ENCODE assay signal across 17 cellular contexts in the genomic region with DNA sequence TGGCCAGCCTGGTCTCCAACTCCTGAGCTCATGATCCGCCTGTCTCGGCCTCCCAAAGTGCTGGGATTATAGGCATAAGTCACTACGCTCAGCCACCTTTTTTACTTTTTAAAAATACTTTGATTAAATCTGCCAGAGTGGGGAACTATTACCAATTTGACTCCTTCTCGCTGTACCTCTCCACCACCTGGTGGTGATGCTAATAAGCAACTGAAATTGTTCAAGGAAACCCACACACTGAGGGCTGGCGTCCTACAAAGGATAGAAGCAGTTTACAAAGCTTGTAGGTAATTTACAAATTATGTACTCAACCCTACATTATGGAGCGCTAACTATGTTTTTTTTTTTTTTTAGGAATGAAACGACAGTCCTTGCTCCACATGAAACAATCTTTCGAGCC.
DNase-seq lines count a peak whose midpoint lies in the region; TF ChIP-seq lines count a peak whose summit lies in the region.
"Had no signal": no experiment of that assay in that cellular context is flagged by ENCODE, and none has a peak within 500 bp of the region (broad histone marks: within the 10 kb centered on the region; RNA-seq: fewer than 3 reads in every experiment).

No MANE protein-coding gene starts in this region.

- no peaks in the 10 kb centered on the region for H3K9me2 ChIP-seq in Loucy (replicated peaks; ENCODE audit: low read depth, low read length)

- no peak overlapping the region for H2AFZ ChIP-seq in Loucy (ENCODE audit: low read length)
- no peak overlapping the region for H2AFZ ChIP-seq in osteoblast (ENCODE audit: low read length)

- no peaks in the 10 kb centered on the region for H3K79me2 ChIP-seq in Loucy (ENCODE audit: insufficient read depth, low read length)
- H3K79me2 ChIP-seq in osteoblast (ENCODE audit: insufficient read depth, low read length), result no peaks in the 10 kb centered on the region

- H3K27ac ChIP-seq in osteoblast (ENCODE audit: low read depth, low read length), result no peak overlapping the region
- H3K27ac ChIP-seq: right atrium auricular region, stomach had no signal

- H3K4me3 ChIP-seq in Loucy (ENCODE audit: low read length, poor library complexity, severe bottlenecking) (no peak overlapping the region), cardiac fibroblast (replicated peaks in 1 of 2; ENCODE audit: low read depth in 2 of 2, low read length in 2 of 2) (no peak overlapping the region), osteoblast (ENCODE audit: insufficient read depth, low read length) (no peak overlapping the region)
- H3K4me3 ChIP-seq: right atrium auricular region, stomach had no signal

- H3K4me2 ChIP-seq in Loucy (ENCODE audit: low read depth, low read length, poor library complexity, severe bottlenecking), result no peak overlapping the region
- no peak overlapping the region for H3K4me2 ChIP-seq in osteoblast (ENCODE audit: insufficient read depth, low read length)

- TF ChIP-seq CTCF in Loucy (conservative IDR thresholded peaks at IDR 0.05; ENCODE audit: low read length), result peak; percentile 42
- TF ChIP-seq CTCF in cardiac fibroblast (IDR thresholded peaks at IDR 0.05; ENCODE audit: low read depth, low read length), result peak; percentile 14
- peak; percentile 17 for TF ChIP-seq CTCF in osteoblast (IDR thresholded peaks at IDR 0.05; ENCODE audit: extremely low read depth, low read depth, low read length)

- no peaks in the 10 kb centered on the region for H3K27me3 ChIP-seq in Loucy (ENCODE audit: insufficient read depth, low read length, poor library complexity, severe bottlenecking)
- H3K27me3 ChIP-seq in osteoblast (ENCODE audit: insufficient read depth, low read length), result no peaks in the 10 kb centered on the region
- H3K27me3 ChIP-seq: right atrium auricular region, stomach had no signal

- DNase-seq in NCI-H2227 (lab: John Stamatoyannopoulos, UW; ENCODE audit: unreplicated experiment), result peak; percentile 22
- DNase-seq in NCI-H2227 treated with DMSO at 0.1 percent for 48 hours (lab: John Stamatoyannopoulos, UW), result no peak
- DNase-seq in cardiac fibroblast (ENCODE audit: low read depth in 2 of 2), result peak in 1 of 2 donors; percentile 20
- DNase-seq in osteoblast (ENCODE audit: insufficient read length, low spot score, missing footprints), result no peak
- no peak for DNase-seq in NCI-H187 (lab: John Stamatoyannopoulos, UW)
- DNase-seq in HPDE6-E6E7 (ENCODE audit: extremely low spot score), result no peak
- no peak for DNase-seq in NOMO-1 (lab: John Stamatoyannopoulos, UW; ENCODE audit: unreplicated experiment in 2 of 2)
- DNase-seq: activated CD4-positive, CD25-positive, alpha-beta regulatory T cell treated with anti-CD3 and anti-CD28 coated beads, Interleukin-2, amount 50 U/mL, for 72 hours; CD4-positive, alpha-beta memory T cell; foreskin melanocyte; left colon; NCI-H1092; SHP77 treated with DMSO at 0.1 percent for 48 hours; stomach; T-helper 17 cell had no signal

- H4K20me1 ChIP-seq in Loucy (ENCODE audit: insufficient read depth, low read length, poor library complexity, severe bottlenecking) (no peaks in the 10 kb centered on the region), osteoblast (ENCODE audit: insufficient read depth, low read length) (no peaks in the 10 kb centered on the region)

- no peaks in the 10 kb centered on the region for H3F3A ChIP-seq in Loucy (ENCODE audit: low read depth)

- H3K4me1 ChIP-seq in Loucy (ENCODE audit: insufficient read depth, low read length, poor library complexity, severe bottlenecking), result no peaks in the 10 kb centered on the region
- no peaks in the 10 kb centered on the region for H3K4me1 ChIP-seq in osteoblast (ENCODE audit: insufficient read depth, low read length)

- H3K9me3 ChIP-seq in Loucy (ENCODE audit: insufficient read depth, low read depth, low read length) (no peaks in the 10 kb centered on the region), osteoblast (ENCODE audit: low read depth, low read length) (no peaks in the 10 kb centered on the region)
- H3K9me3 ChIP-seq: right atrium auricular region, stomach had no signal

- H3K9ac ChIP-seq in Loucy (ENCODE audit: low read depth, low read length, poor library complexity, severe bottlenecking), result no peak overlapping the region

- H3K36me3 ChIP-seq in Loucy (ENCODE audit: insufficient read depth, low read length), result no peaks in the 10 kb centered on the region
- peaks cover 7% of the 10 kb centered on the region for H3K36me3 ChIP-seq in osteoblast (ENCODE audit: insufficient read depth, low read length)
